ENCODE assay signal across 15 cellular contexts in the genomic region with DNA sequence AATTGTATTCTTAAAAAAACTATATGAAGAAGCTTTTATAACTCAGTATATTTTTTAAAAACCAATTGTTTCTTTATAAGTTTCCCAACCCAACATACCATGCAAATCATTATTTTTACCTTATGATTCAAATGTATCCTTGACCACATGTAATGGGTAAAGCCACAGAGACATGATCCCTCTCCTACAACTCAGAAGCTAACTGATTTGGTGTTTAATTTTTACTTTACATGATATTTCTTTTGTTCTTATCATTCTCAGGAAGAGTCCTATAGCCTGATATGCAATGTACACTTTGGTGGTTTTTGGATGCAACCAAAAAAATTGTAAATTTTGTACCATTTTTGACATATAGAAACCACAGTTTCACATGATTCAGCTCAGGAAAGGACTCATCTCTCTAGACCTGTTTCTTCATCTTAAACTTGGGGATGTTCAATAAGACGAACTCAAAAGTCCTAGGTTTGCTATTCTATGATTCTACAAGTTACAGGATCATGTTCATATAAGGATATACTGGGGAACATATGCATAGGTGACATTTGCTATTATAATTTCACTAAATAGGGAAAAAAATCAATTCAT.
"Had no signal": no experiment of that assay in that cellular context is flagged by ENCODE, and none has a peak within 500 bp of the region (broad histone marks: within the 10 kb centered on the region; RNA-seq: fewer than 3 reads in every experiment).

No MANE protein-coding gene starts in this region.

- DNase-seq: activated CD4-positive, alpha-beta memory T cell treated with anti-CD3 and anti-CD28 coated beads for 36 hours; activated CD4-positive, CD25-positive, alpha-beta regulatory T cell treated with anti-CD3 and anti-CD28 coated beads, Interleukin-2, amount 50 U/mL, for 72 hours; activated naive CD8-positive, alpha-beta T cell treated with anti-CD3 and anti-CD28 coated beads, Interleukin-2, amount 50 U/mL, for 24 hours; activated T-cell treated with anti-CD3 and anti-CD28 coated beads, Interleukin-2, amount 50 U/mL, for 48 hours; foreskin melanocyte; head of caudate nucleus; islet precursor cell; left ventricle myocardium superior; pancreas; retina; SW 1271; transverse colon had no signal

- H3K9me3 ChIP-seq: pancreas, transverse colon had no signal

- H3K36me3 ChIP-seq: cardiac muscle cell, pancreas, transverse colon had no signal

- H3K4me3 Mint-ChIP-seq: activated CD4-positive, alpha-beta memory T cell treated with anti-CD3 and anti-CD28 coated beads for 36 hours; activated naive CD8-positive, alpha-beta T cell treated with anti-CD3 and anti-CD28 coated beads, Interleukin-2, amount 50 U/mL, for 24 hours; mesothelial cell of epicardium had no signal

- H3K9me3 Mint-ChIP-seq: activated CD4-positive, alpha-beta memory T cell treated with anti-CD3 and anti-CD28 coated beads for 36 hours; activated naive CD8-positive, alpha-beta T cell treated with anti-CD3 and anti-CD28 coated beads, Interleukin-2, amount 50 U/mL, for 24 hours had no signal

- H3K27ac Mint-ChIP-seq: activated CD4-positive, alpha-beta memory T cell treated with anti-CD3 and anti-CD28 coated beads for 36 hours; activated naive CD8-positive, alpha-beta T cell treated with anti-CD3 and anti-CD28 coated beads, Interleukin-2, amount 50 U/mL, for 24 hours had no signal

- ATAC-seq: activated naive CD8-positive, alpha-beta T cell treated with anti-CD3 and anti-CD28 coated beads, Interleukin-2, amount 50 U/mL, for 24 hours; left ventricle myocardium superior had no signal

- H3K4me3 ChIP-seq: cardiac muscle cell, pancreas, skin epidermis, transverse colon had no signal

- H3K36me3 Mint-ChIP-seq: activated CD4-positive, alpha-beta memory T cell treated with anti-CD3 and anti-CD28 coated beads for 36 hours had no signal

- H3K27me3 ChIP-seq: cardiac muscle cell, pancreas, transverse colon had no signal

- H3K27ac ChIP-seq: cardiac muscle cell, pancreas, skin epidermis, transverse colon had no signal
